Comparison of ENCODE assay signal across 20 cellular contexts in genomic region chr7:114302858-114303257, GRCh38.
DNase-seq lines count a peak whose midpoint lies in the region; ATAC-seq, FAIRE-seq and TF ChIP-seq lines count a peak whose summit lies in the region.
"Had no signal": no experiment of that assay in that cellular context is flagged by ENCODE, and none has a peak within 500 bp of the region (broad histone marks: within the 10 kb centered on the region; RNA-seq: fewer than 3 reads in every experiment).

No MANE protein-coding gene starts in this region.

- peak; percentile 55 for ATAC-seq in mucosa of descending colon
- ATAC-seq in activated T-cell treated with anti-CD3 and anti-CD28 coated beads, Interleukin-2, amount 50 U/mL, for 72 hours (replicated peaks in 1 of 2): no peak
- ATAC-seq: A549 had no signal

- H3K36me3 ChIP-seq in bronchial epithelial cell (ENCODE audit: control insufficient read depth, insufficient read depth, low read length) (no peaks in the 10 kb centered on the region), mucosa of descending colon (ENCODE audit: low read depth) (no peaks in the 10 kb centered on the region)
- H3K36me3 ChIP-seq: SJCRH30 had no signal

- no peaks in the 10 kb centered on the region for H3K4me1 ChIP-seq in mucosa of descending colon (ENCODE audit: low read depth)
- H3K4me1 ChIP-seq: A549, Caco-2, SJCRH30 had no signal

- H3K9me3 Mint-ChIP-seq in activated T-cell treated with anti-CD3 and anti-CD28 coated beads, Interleukin-2, amount 50 U/mL, for 72 hours: no peaks in the 10 kb centered on the region

- no peak overlapping the region for H3K4me3 Mint-ChIP-seq in activated T-cell treated with anti-CD3 and anti-CD28 coated beads, Interleukin-2, amount 50 U/mL, for 72 hours
- H3K4me3 Mint-ChIP-seq: CD14-positive monocyte had no signal

- in situ Hi-C loops in Caki2 (cut with HindIII; ENCODE audit: low pct_unique_long_range_greater_than_20kb, low sequenced_read_pairs): no loop called here

- no peaks in the 10 kb centered on the region for H3K27me3 Mint-ChIP-seq in activated T-cell treated with anti-CD3 and anti-CD28 coated beads, Interleukin-2, amount 50 U/mL, for 72 hours (ENCODE audit: low read depth)

- no peak for FAIRE-seq in bronchial epithelial cell (lab: Jason Lieb, UNC)
- FAIRE-seq: A549, H54 had no signal

- TF ChIP-seq CTCF in bronchial epithelial cell (IDR thresholded peaks at IDR 0.05; ENCODE audit: insufficient read depth, low read length, severe bottlenecking): no peak
- TF ChIP-seq CTCF in mucosa of descending colon (IDR thresholded peaks at IDR 0.05): no peak

- intact Hi-C loops in mucosa of descending colon (cut with DNase I, micrococcal nuclease): no loop called here

- H3K4me3 ChIP-seq in bronchial epithelial cell (ENCODE audit: low read depth, low read length) (no peak overlapping the region), mucosa of descending colon (no peak overlapping the region)
- H3K4me3 ChIP-seq: A549, SJCRH30 had no signal

- no peaks in the 10 kb centered on the region for H3K36me3 Mint-ChIP-seq in activated T-cell treated with anti-CD3 and anti-CD28 coated beads, Interleukin-2, amount 50 U/mL, for 72 hours (ENCODE audit: insufficient read depth in 2 of 2)
- H3K36me3 Mint-ChIP-seq: CD14-positive monocyte had no signal

- no peak overlapping the region for H3K27ac Mint-ChIP-seq in activated T-cell treated with anti-CD3 and anti-CD28 coated beads, Interleukin-2, amount 50 U/mL, for 72 hours
- H3K27ac Mint-ChIP-seq: CD14-positive monocyte had no signal

- no peaks in the 10 kb centered on the region for H3K4me1 Mint-ChIP-seq in activated T-cell treated with anti-CD3 and anti-CD28 coated beads, Interleukin-2, amount 50 U/mL, for 72 hours (ENCODE audit: low read depth)

- no peaks in the 10 kb centered on the region for H3K9me3 ChIP-seq in mucosa of descending colon
- H3K9me3 ChIP-seq: A549, Caco-2, SJCRH30 had no signal

- peak; percentile 57 for DNase-seq in Caki2 (ENCODE audit: low read depth)
- DNase-seq in HK-2 (ENCODE audit: unreplicated experiment): peak; percentile 16
- peak; percentile 47 for DNase-seq in bronchial epithelial cell (ENCODE audit: low read depth)
- DNase-seq in mucosa of descending colon: no peak
- no peak for DNase-seq in activated T-cell treated with anti-CD3 and anti-CD28 coated beads, Interleukin-2, amount 50 U/mL, for 1 hour
- no peak for DNase-seq in activated CD8-positive, alpha-beta memory T cell treated with anti-CD3 and anti-CD28 coated beads, Interleukin-2, amount 50 U/mL, for 4 hours
- no peak for DNase-seq in middle frontal gyrus (ENCODE audit: extremely low spot score, low spot score)
- DNase-seq in activated T-cell treated with anti-CD3 and anti-CD28 coated beads, Interleukin-2, amount 50 U/mL, for 72 hours: no peak
- DNase-seq: Caco-2, DMS79, IMR-90, Kasumi-1, NCI-H1417, NCI-H2029, NCI-H510A, NCI-H82, SJCRH30 had no signal

- no peaks in the 10 kb centered on the region for H3K27me3 ChIP-seq in bronchial epithelial cell (ENCODE audit: control insufficient read depth, insufficient read depth, low read length)
- H3K27me3 ChIP-seq: SJCRH30 had no signal

Comparison
In these comparisons a context has a peak if more than half of its experiments do, and no peak if none do; other contexts are left out.
1. DNase-seq: peak in Caki2 (single experiment), HK-2 (single experiment) and bronchial epithelial cell (single experiment); none in mucosa of descending colon (0 of 3), activated T-cell treated with anti-CD3 and anti-CD28 coated beads, Interleukin-2, amount 50 U/mL, for 1 hour (single experiment), activated CD8-positive, alpha-beta memory T cell treated with anti-CD3 and anti-CD28 coated beads, Interleukin-2, amount 50 U/mL, for 4 hours (single experiment), middle frontal gyrus (single experiment) and activated T-cell treated with anti-CD3 and anti-CD28 coated beads, Interleukin-2, amount 50 U/mL, for 72 hours (0 of 2).